In genomic region chr10:32713560-32713959, GRCh38 we compare ENCODE assay signal across 14 cellular contexts.
DNase-seq lines count a peak whose midpoint lies in the region; ATAC-seq and TF ChIP-seq lines count a peak whose summit lies in the region.
"Had no signal": no experiment of that assay in that cellular context is flagged by ENCODE, and none has a peak within 500 bp of the region (broad histone marks: within the 10 kb centered on the region; RNA-seq: fewer than 3 reads in every experiment).

No MANE protein-coding gene starts in this region.

- POLR2A ChIA-PET in HCT116 (lab: Charles Lee) = no interaction called here

- DNase-seq in AG10803 (ENCODE audit: low read depth) (no peak), HCT116 (ENCODE audit: low read depth, low spot score) (no peak), SK-MEL-5 (ENCODE audit: low read depth, low spot score) (peak; percentile 32), fibroblast of villous mesenchyme (ENCODE audit: low read depth) (no peak), posterior cingulate gyrus (no peak), Ammon's horn (ENCODE audit: low spot score) (no peak), upper lobe of right lung (no peak)
- DNase-seq: activated CD8-positive, alpha-beta T cell treated with anti-CD3 and anti-CD28 coated beads for 36 hours; BE2C; NCI-H1417 treated with DMSO at 0.1 percent for 48 hours; NCI-H345; right lobe of liver had no signal

- no peaks in the 10 kb centered on the region for H3K4me1 ChIP-seq in HCT116 (ENCODE audit: control insufficient read depth in 1 of 2, insufficient read depth in 2 of 2, low read length in 2 of 2)
- H3K4me1 ChIP-seq in upper lobe of right lung = no peaks in the 10 kb centered on the region
- H3K4me1 ChIP-seq: BE2C, right lobe of liver, suprapubic skin had no signal

- intact Hi-C loops in HCT116 (cut with micrococcal nuclease) = loop anchor here (5.0 kb wide), 1 partner anchor 294 kb away; no protein-coding TSS in a partner anchor
- intact Hi-C loops in posterior cingulate gyrus (cut with DNase I) = no loop called here
- intact Hi-C loops in upper lobe of right lung (cut with DNase I) = no loop called here

- TF ChIP-seq POLR2A in HCT116 (IDR thresholded peaks at IDR 0.05; ENCODE audit: borderline replicate concordance, extremely low read depth, insufficient read depth, insufficient read length) = no peak

- peak; percentile 18; the same call in 1 of the 2 replicates for TF ChIP-seq CTCF in AG10803 (conservative IDR thresholded peaks at IDR 0.05; ENCODE audit: low read length)
- TF ChIP-seq CTCF in HCT116 (IDR thresholded peaks at IDR 0.05 in 2 of 3, conservative IDR thresholded peaks at IDR 0.05 in 1 of 3; ENCODE audit: borderline replicate concordance in 1 of 3, insufficient read depth in 1 of 3, low read depth in 2 of 3, low read length in 2 of 3) = peak; percentile 25 to 50 (median 44); a peak in 5 of 6 replicates
- TF ChIP-seq CTCF in fibroblast of villous mesenchyme (IDR thresholded peaks at IDR 0.05; ENCODE audit: insufficient read depth, low read depth, low read length) = peak; percentile 18
- TF ChIP-seq CTCF in upper lobe of right lung (IDR thresholded peaks at IDR 0.05) = no peak

- no TSS peak for BruUV-seq in HCT116 (replicated peaks; lab: Mats Ljungman, UMichigan)

- H3K79me2 ChIP-seq in HCT116 (ENCODE audit: insufficient read depth, low read length) = no peaks in the 10 kb centered on the region

- H4K20me1 ChIP-seq in HCT116 (ENCODE audit: insufficient read depth) = no peaks in the 10 kb centered on the region

- H3K27ac ChIP-seq in HCT116 (ENCODE audit: low read depth, low read length) (no peak overlapping the region), upper lobe of right lung (no peak overlapping the region)
- H3K27ac ChIP-seq: right lobe of liver, suprapubic skin had no signal

- in situ Hi-C loops in SK-MEL-5 (cut with HindIII; ENCODE audit: low pct_unique_long_range_greater_than_20kb, low sequenced_read_pairs) = no loop called here

- no peak overlapping the region for H2AFZ ChIP-seq in HCT116 (ENCODE audit: low read depth, low read length, poor library complexity, severe bottlenecking)

- H3K36me3 ChIP-seq in HCT116 (ENCODE audit: control insufficient read depth in 1 of 2, insufficient read depth in 2 of 2, low read length in 2 of 2) (no peaks in the 10 kb centered on the region), upper lobe of right lung (no peaks in the 10 kb centered on the region)
- H3K36me3 ChIP-seq: BE2C, right lobe of liver, suprapubic skin had no signal

- RAD21 ChIA-PET in HCT116 (lab: Charles Lee; ENCODE audit: low non-redundant PET in 1 of 2, low total read pairs in 2 of 2, uncharacterized antibody in 2 of 2, unreplicated experiment in 2 of 2) = no interaction called here

- peak; percentile 69 for ATAC-seq in HCT116
- ATAC-seq in GM19324 (IDR thresholded peaks at IDR 0.05; ENCODE audit: low FRiP score, unreplicated experiment) = no peak
- ATAC-seq in upper lobe of right lung = no peak
- ATAC-seq: activated CD8-positive, alpha-beta T cell treated with anti-CD3 and anti-CD28 coated beads for 36 hours had no signal

- H3K9ac ChIP-seq in HCT116 (ENCODE audit: low read length) = no peak overlapping the region

- no peaks in the 10 kb centered on the region for H3K9me2 ChIP-seq in HCT116 (ENCODE audit: insufficient read depth)

- H3K9me3 ChIP-seq in HCT116 (ENCODE audit: control insufficient read depth in 1 of 2, insufficient read depth in 1 of 2, low read depth in 1 of 2, low read length in 2 of 2) (no peaks in the 10 kb centered on the region), upper lobe of right lung (peaks cover 4% of the 10 kb centered on the region)
- H3K9me3 ChIP-seq: BE2C, right lobe of liver had no signal

- H3K27me3 ChIP-seq in HCT116 (ENCODE audit: insufficient read depth, low read length) (no peaks in the 10 kb centered on the region), upper lobe of right lung (no peaks in the 10 kb centered on the region)
- H3K27me3 ChIP-seq: BE2C, right lobe of liver, suprapubic skin had no signal

- H3K4me3 ChIP-seq in AG10803 (ENCODE audit: low read length) (no peak overlapping the region), HCT116 (replicated peaks in 1 of 2; ENCODE audit: low read depth in 1 of 2, low read length in 2 of 2) (no peak overlapping the region), fibroblast of villous mesenchyme (ENCODE audit: low read depth, low read length) (no peak overlapping the region), upper lobe of right lung (no peak overlapping the region)
- H3K4me3 ChIP-seq: right lobe of liver, suprapubic skin had no signal

- peak; percentile 52 for TF ChIP-seq RAD21 in HCT116 (IDR thresholded peaks at IDR 0.05; ENCODE audit: low read depth)

- H3K4me2 ChIP-seq in HCT116 (ENCODE audit: low read length) = no peak overlapping the region

- CTCF ChIA-PET in HCT116 (lab: Charles Lee) = no interaction called here

TF ChIP-seq in HCT116, 20 proteins besides CTCF, POLR2A, EP300 and RAD21:
- TF ChIP-seq EZH2 (IDR thresholded peaks at IDR 0.05) (no peak), CBX3 (IDR thresholded peaks at IDR 0.05; ENCODE audit: low read depth) (no peak), FOSL1 (IDR thresholded peaks at IDR 0.05; ENCODE audit: low read depth) (no peak), YY1 (IDR thresholded peaks at IDR 0.05; ENCODE audit: extremely low read depth, insufficient replicate concordance, low read depth, low read length) (no peak), EGR1 (IDR thresholded peaks at IDR 0.05; ENCODE audit: low read depth) (no peak), ZNF274 (IDR thresholded peaks at IDR 0.05; ENCODE audit: low read depth, low read length) (no peak), ZFX (IDR thresholded peaks at IDR 0.05) (no peak), POLR2AphosphoS5 (IDR thresholded peaks at IDR 0.05; ENCODE audit: low read depth, low read length) (no peak), REST (IDR thresholded peaks at IDR 0.05; ENCODE audit: low read depth) (no peak), EZH2phosphoT487 (IDR thresholded peaks at IDR 0.05; ENCODE audit: borderline replicate concordance) (no peak), SRF (IDR thresholded peaks at IDR 0.05; ENCODE audit: low read depth) (no peak), SIN3A (IDR thresholded peaks at IDR 0.05; ENCODE audit: low read depth) (no peak), SP1 (IDR thresholded peaks at IDR 0.05; ENCODE audit: low read depth) (no peak), ATF3 (IDR thresholded peaks at IDR 0.05) (no peak), JUND (IDR thresholded peaks at IDR 0.05) (no peak), ELF1 (IDR thresholded peaks at IDR 0.05; ENCODE audit: borderline replicate concordance, low read depth) (no peak), TCF7L2 (IDR thresholded peaks at IDR 0.05; ENCODE audit: borderline replicate concordance, extremely low read depth, insufficient read depth, insufficient read length) (no peak)
- TF ChIP-seq, protein P1, sequence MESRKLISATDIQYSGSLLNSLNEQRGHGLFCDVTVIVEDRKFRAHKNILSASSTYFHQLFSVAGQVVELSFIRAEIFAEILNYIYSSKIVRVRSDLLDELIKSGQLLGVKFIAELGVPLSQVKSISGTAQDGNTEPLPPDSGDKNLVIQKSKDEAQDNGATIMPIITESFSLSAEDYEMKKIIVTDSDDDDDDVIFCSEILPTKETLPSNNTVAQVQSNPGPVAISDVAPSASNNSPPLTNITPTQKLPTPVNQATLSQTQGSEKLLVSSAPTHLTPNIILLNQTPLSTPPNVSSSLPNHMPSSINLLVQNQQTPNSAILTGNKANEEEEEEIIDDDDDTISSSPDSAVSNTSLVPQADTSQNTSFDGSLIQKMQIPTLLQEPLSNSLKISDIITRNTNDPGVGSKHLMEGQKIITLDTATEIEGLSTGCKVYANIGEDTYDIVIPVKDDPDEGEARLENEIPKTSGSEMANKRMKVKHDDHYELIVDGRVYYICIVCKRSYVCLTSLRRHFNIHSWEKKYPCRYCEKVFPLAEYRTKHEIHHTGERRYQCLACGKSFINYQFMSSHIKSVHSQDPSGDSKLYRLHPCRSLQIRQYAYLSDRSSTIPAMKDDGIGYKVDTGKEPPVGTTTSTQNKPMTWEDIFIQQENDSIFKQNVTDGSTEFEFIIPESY (IDR thresholded peaks at IDR 0.05; ENCODE audit: extremely low read depth, insufficient replicate concordance, low read length) = no peak
- TF ChIP-seq, protein P2, sequence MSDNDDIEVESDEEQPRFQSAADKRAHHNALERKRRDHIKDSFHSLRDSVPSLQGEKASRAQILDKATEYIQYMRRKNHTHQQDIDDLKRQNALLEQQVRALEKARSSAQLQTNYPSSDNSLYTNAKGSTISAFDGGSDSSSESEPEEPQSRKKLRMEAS (IDR thresholded peaks at IDR 0.05) = no peak
TF ChIP-seq in HCT116: peak in this region for 0.
